In the genomic region with DNA sequence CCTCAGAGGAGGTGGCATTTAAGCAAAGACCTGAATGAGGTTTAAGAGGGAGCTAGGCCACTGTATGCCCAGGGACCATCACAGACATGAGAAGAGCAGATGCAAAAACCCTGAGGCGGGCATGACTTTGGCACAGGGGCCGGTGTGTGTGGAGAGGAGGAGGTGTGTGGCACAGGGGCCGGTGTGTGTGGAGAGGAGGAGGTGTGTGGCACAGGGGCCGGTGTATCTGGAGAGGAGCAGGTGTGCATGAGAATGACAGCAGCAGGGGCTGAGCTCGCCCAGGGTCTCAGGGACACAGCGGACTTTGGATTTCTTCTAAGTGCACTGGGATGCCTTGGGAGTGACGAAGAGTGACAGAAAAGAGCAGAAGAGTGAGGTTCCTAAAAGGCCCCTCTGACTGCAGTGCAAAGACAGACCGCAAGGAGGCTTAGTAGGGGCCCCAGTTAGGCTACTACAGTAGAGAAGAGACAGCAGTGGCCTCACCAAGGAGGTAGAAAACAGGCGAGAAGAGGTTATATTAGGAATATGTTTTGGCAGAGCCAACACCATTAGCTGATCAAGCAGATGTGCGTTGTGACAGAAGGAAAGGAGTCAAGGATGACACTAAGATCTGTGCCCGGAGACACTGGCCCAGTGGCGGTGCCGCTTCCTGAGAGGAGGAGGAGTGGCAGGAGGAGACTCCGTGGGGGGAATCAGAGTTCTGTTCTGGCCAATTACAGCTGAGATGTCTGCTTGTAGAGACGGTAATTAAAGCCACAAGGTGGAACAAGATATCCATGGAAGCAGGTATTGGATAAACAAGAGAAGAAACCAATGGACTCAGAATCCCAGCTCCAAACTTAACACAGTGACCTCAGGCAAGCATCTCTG, we compare ENCODE assay signal across 11 cellular contexts. TPM values are rescaled to one million over a fixed set of nuclear protein-coding genes. Genes with fewer than 3 reads are reported as not detected.
DNase-seq lines count a peak whose midpoint lies in the region; ATAC-seq and TF ChIP-seq lines count a peak whose summit lies in the region.
"Had no signal": no experiment of that assay in that cellular context is flagged by ENCODE, and none has a peak within 500 bp of the region (broad histone marks: within the 10 kb centered on the region; RNA-seq: fewer than 3 reads in every experiment).

No MANE protein-coding gene starts in this region.

- peaks cover 95% of the 10 kb centered on the region for H3K4me1 Mint-ChIP-seq in activated naive CD8-positive, alpha-beta T cell treated with anti-CD3 and anti-CD28 coated beads, Interleukin-2, amount 50 U/mL, for 24 hours

- no peak overlapping the region for H3K4me3 ChIP-seq in kidney epithelial cell (ENCODE audit: low read depth, low read length)
- H3K4me3 ChIP-seq: heart right ventricle, MG63 had no signal

- no peak for ATAC-seq in activated naive CD8-positive, alpha-beta T cell treated with anti-CD3 and anti-CD28 coated beads, Interleukin-2, amount 50 U/mL, for 24 hours
- no peak for ATAC-seq in HG03280 (IDR thresholded peaks at IDR 0.05; ENCODE audit: unreplicated experiment)
- no peak for ATAC-seq in GM18511 (IDR thresholded peaks at IDR 0.05; ENCODE audit: unreplicated experiment)
- no peak for ATAC-seq in HG03565 (IDR thresholded peaks at IDR 0.05; ENCODE audit: unreplicated experiment)
- no peak for ATAC-seq in activated CD4-positive, CD25-positive, alpha-beta regulatory T cell treated with anti-CD3 and anti-CD28 coated beads, Interleukin-2, amount 50 U/mL, for 24 hours
- ATAC-seq: heart right ventricle had no signal

- H3K27me3 ChIP-seq in kidney epithelial cell (ENCODE audit: control insufficient read depth, insufficient read depth, low read length) = no peaks in the 10 kb centered on the region
- H3K27me3 ChIP-seq: heart right ventricle, MG63 had no signal

- H3K27ac Mint-ChIP-seq in activated naive CD8-positive, alpha-beta T cell treated with anti-CD3 and anti-CD28 coated beads, Interleukin-2, amount 50 U/mL, for 24 hours = peak overlapping the region; percentile 99

- H3K9me3 Mint-ChIP-seq in activated naive CD8-positive, alpha-beta T cell treated with anti-CD3 and anti-CD28 coated beads, Interleukin-2, amount 50 U/mL, for 24 hours = no peaks in the 10 kb centered on the region

- no peak overlapping the region for H3K4me3 Mint-ChIP-seq in activated naive CD8-positive, alpha-beta T cell treated with anti-CD3 and anti-CD28 coated beads, Interleukin-2, amount 50 U/mL, for 24 hours

- no peaks in the 10 kb centered on the region for H3K27me3 Mint-ChIP-seq in activated naive CD8-positive, alpha-beta T cell treated with anti-CD3 and anti-CD28 coated beads, Interleukin-2, amount 50 U/mL, for 24 hours

- TF ChIP-seq CTCF in AG09319 (IDR thresholded peaks at IDR 0.05; ENCODE audit: low read depth, low read length) = peak; percentile 32
- peak; percentile 41; the same call in 2 of the 3 replicates for TF ChIP-seq CTCF in GM12872 (IDR thresholded peaks at IDR 0.05; ENCODE audit: insufficient read depth, low read depth, low read length)
- peak; percentile 67 for TF ChIP-seq CTCF in kidney epithelial cell (IDR thresholded peaks at IDR 0.05; ENCODE audit: insufficient read depth, low read length, poor library complexity, severe bottlenecking)

- no peaks in the 10 kb centered on the region for H3K36me3 ChIP-seq in kidney epithelial cell (ENCODE audit: control insufficient read depth, insufficient read depth, low read length)

- H3K36me3 Mint-ChIP-seq in activated naive CD8-positive, alpha-beta T cell treated with anti-CD3 and anti-CD28 coated beads, Interleukin-2, amount 50 U/mL, for 24 hours (ENCODE audit: low read depth) = peaks cover 33% of the 10 kb centered on the region

- DNase-seq in AG09319 (ENCODE audit: extremely low read depth, low read depth) (no peak), kidney epithelial cell (ENCODE audit: low read depth) (no peak)
- DNase-seq in activated naive CD8-positive, alpha-beta T cell treated with anti-CD3 and anti-CD28 coated beads, Interleukin-2, amount 50 U/mL, for 24 hours = no peak
- DNase-seq: cerebellar nuclear complex, heart right ventricle, MG63 had no signal

RNA-seq across cellular contexts. Expression of gene ZBTB17, which starts 18.4 kb away (rescaled TPM):
- 24.1 and 33.8 TPM in 2 replicates for total RNA-seq in kidney epithelial cell

RNA-seq across cellular contexts. Expression of gene SRARP, which starts 46.6 kb away (rescaled TPM):
- not detected in 2 replicates for total RNA-seq in kidney epithelial cell
